ENCODE assay signal across 10 cellular contexts in the genomic region with DNA sequence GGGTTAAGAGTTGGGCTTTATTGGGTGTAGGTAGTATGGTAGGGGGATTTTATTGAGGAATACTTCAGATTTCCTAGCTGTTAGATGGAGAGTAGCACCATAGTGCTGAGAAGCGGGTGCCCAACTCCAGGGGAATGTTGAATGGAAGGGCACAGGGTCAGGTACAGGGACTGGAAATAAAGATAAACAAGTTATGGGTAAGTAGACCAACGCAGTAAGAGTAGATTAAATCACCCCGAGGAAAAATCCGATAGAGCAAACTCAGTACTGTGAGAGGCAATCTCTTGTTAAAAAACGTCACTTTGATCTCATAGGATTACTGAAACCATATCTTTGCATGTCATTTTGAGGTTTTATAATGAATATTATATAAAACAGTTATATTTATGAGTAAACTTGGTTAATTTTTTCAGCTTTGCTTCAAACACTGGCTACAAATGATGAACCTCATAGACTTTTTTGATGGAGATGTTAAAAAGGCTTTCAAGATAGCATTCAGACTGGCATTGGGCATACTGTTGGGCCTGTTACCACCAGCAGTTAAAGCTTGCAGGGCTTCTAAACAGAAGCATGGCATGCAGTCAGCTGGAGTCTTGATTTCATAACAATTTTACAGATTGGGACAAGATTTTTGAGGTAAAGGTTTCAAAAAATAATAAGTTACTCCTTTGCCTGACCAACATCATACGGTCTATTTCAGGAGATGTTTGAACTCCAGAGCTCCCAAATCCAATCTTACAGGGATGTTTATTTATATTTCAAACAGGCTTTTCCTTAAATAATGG. TPM values are rescaled to one million over a fixed set of nuclear protein-coding genes. Genes with fewer than 3 reads are reported as not detected.
DNase-seq lines count a peak whose midpoint lies in the region; TF ChIP-seq lines count a peak whose summit lies in the region.
"Had no signal": no experiment of that assay in that cellular context is flagged by ENCODE, and none has a peak within 500 bp of the region (broad histone marks: within the 10 kb centered on the region; RNA-seq: fewer than 3 reads in every experiment).

No MANE protein-coding gene starts in this region.

- H3K36me3 Mint-ChIP-seq in activated T-cell treated with anti-CD3 and anti-CD28 coated beads, Interleukin-2, amount 50 U/mL, for 24 hours (ENCODE audit: low read depth), result peaks cover 13% of the 10 kb centered on the region
- peaks cover 7% of the 10 kb centered on the region for H3K36me3 Mint-ChIP-seq in activated CD4-positive, alpha-beta memory T cell treated with anti-CD3 and anti-CD28 coated beads, Interleukin-2, amount 10 ng/mL, durations not matched to agents 7 days and 5 days (ENCODE audit: low read depth)

- no peaks in the 10 kb centered on the region for H4K20me1 ChIP-seq in fibroblast of lung (ENCODE audit: control insufficient read depth, extremely low read depth, insufficient read depth, low read length)

- H2AFZ ChIP-seq in fibroblast of lung (ENCODE audit: low read length), result no peak overlapping the region

- TF ChIP-seq EP300 in suprapubic skin (IDR thresholded peaks at IDR 0.05), result no peak

- peaks cover 92% of the 10 kb centered on the region for H3K79me2 ChIP-seq in fibroblast of lung (ENCODE audit: control insufficient read depth, insufficient read depth, low read length)

- H3K27me3 Mint-ChIP-seq in activated T-cell treated with anti-CD3 and anti-CD28 coated beads, Interleukin-2, amount 50 U/mL, for 24 hours, result no peaks in the 10 kb centered on the region
- H3K27me3 Mint-ChIP-seq in activated CD4-positive, alpha-beta memory T cell treated with anti-CD3 and anti-CD28 coated beads, Interleukin-2, amount 10 ng/mL, durations not matched to agents 7 days and 5 days, result no peaks in the 10 kb centered on the region

- 56% methylated on average over 6 of the region's 6 CpGs for WGBS in suprapubic skin

- peak overlapping the region; percentile 88 for H3K4me2 ChIP-seq in fibroblast of lung (ENCODE audit: extremely low read depth, insufficient read depth, low read length)

- no peak for TF ChIP-seq POLR2A in suprapubic skin (IDR thresholded peaks at IDR 0.05)

- CTCF ChIA-PET in activated CD4-positive, alpha-beta memory T cell treated with anti-CD3 and anti-CD28 coated beads, Interleukin-2, amount 10 ng/mL, durations not matched to agents 7 days and 5 days (lab: Charles Lee), result interaction anchor here (1.4 to 2.3 kb wide), 4 partner anchors 162 to 323 kb away, joined by 3 to 8 read pairs (median 6); no protein-coding TSS in a partner anchor

- H3K4me3 ChIP-seq in fibroblast of lung (replicated peaks in 1 of 4; ENCODE audit: control extremely low read depth in 1 of 4, insufficient read depth in 1 of 4, low read depth in 3 of 4, low read length in 4 of 4) (peak overlapping the region in 2 of 4 experiments; percentile 16 to 44), suprapubic skin (peak overlapping the region; percentile 82), BE2C (ENCODE audit: low read depth, low read length) (no peak overlapping the region)
- H3K4me3 ChIP-seq: body of pancreas had no signal

- H3K9ac ChIP-seq in fibroblast of lung (ENCODE audit: insufficient read depth, low read length), result no peak overlapping the region

- H3K36me3 ChIP-seq in fibroblast of lung (ENCODE audit: control insufficient read depth, insufficient read depth, low read length), result no peaks in the 10 kb centered on the region
- H3K36me3 ChIP-seq in suprapubic skin, result peaks cover 1% of the 10 kb centered on the region
- no peaks in the 10 kb centered on the region for H3K36me3 ChIP-seq in BE2C

- no peak for DNase-seq in activated T-cell treated with anti-CD3 and anti-CD28 coated beads, Interleukin-2, amount 50 U/mL, for 24 hours
- DNase-seq in activated T-cell treated with anti-CD3 and anti-CD28 coated beads, Interleukin-2, amount 50 U/mL, for 1 hour, result no peak
- DNase-seq in activated CD4-positive, alpha-beta memory T cell treated with anti-CD3 and anti-CD28 coated beads, Interleukin-2, amount 10 ng/mL, durations not matched to agents 7 days and 5 days, result no peak
- DNase-seq in fibroblast of lung (ENCODE audit: low read depth in 2 of 2), result no peak
- no peak for DNase-seq in suprapubic skin (ENCODE audit: low spot score in 2 of 2)
- DNase-seq in NCI-H146 (lab: John Stamatoyannopoulos, UW), result no peak
- DNase-seq in OCI-M2 (lab: John Stamatoyannopoulos, UW; ENCODE audit: unreplicated experiment), result no peak
- no peak for DNase-seq in BE2C

- H3K27me3 ChIP-seq in fibroblast of lung (ENCODE audit: control insufficient read depth, insufficient read depth, low read length), result no peaks in the 10 kb centered on the region
- H3K27me3 ChIP-seq in suprapubic skin, result no peaks in the 10 kb centered on the region
- H3K27me3 ChIP-seq in BE2C, result peaks cover 19% of the 10 kb centered on the region
- H3K27me3 ChIP-seq: body of pancreas had no signal

- H3K27ac ChIP-seq in fibroblast of lung (ENCODE audit: insufficient read depth, low read length) (no peak overlapping the region), suprapubic skin (peak overlapping the region; percentile 63)

- peak overlapping the region; percentile 70 for H3K4me3 Mint-ChIP-seq in activated T-cell treated with anti-CD3 and anti-CD28 coated beads, Interleukin-2, amount 50 U/mL, for 24 hours
- H3K4me3 Mint-ChIP-seq in activated CD4-positive, alpha-beta memory T cell treated with anti-CD3 and anti-CD28 coated beads, Interleukin-2, amount 10 ng/mL, durations not matched to agents 7 days and 5 days, result peak overlapping the region; percentile 48
- H3K4me3 Mint-ChIP-seq: nephron had no signal

- TF ChIP-seq CTCF in fibroblast of lung (conservative IDR thresholded peaks at IDR 0.05 in 1 of 2, IDR thresholded peaks at IDR 0.05 in 1 of 2; ENCODE audit: low read depth in 1 of 2, low read length in 2 of 2), result no peak
- TF ChIP-seq CTCF in suprapubic skin (IDR thresholded peaks at IDR 0.05), result no peak
- no peak for TF ChIP-seq CTCF in BE2C (IDR thresholded peaks at IDR 0.05; ENCODE audit: low read depth, low read length)

- H3K4me1 ChIP-seq in fibroblast of lung (ENCODE audit: control insufficient read depth, extremely low read depth, insufficient read depth, low read length), result peaks cover 14% of the 10 kb centered on the region
- H3K4me1 ChIP-seq in suprapubic skin, result peaks cover 81% of the 10 kb centered on the region
- H3K4me1 ChIP-seq in BE2C, result no peaks in the 10 kb centered on the region

- peaks cover 37% of the 10 kb centered on the region for H3K4me1 Mint-ChIP-seq in activated T-cell treated with anti-CD3 and anti-CD28 coated beads, Interleukin-2, amount 50 U/mL, for 24 hours (ENCODE audit: low read depth)
- peaks cover 34% of the 10 kb centered on the region for H3K4me1 Mint-ChIP-seq in activated CD4-positive, alpha-beta memory T cell treated with anti-CD3 and anti-CD28 coated beads, Interleukin-2, amount 10 ng/mL, durations not matched to agents 7 days and 5 days
- H3K4me1 Mint-ChIP-seq: nephron had no signal

- H3K9me3 Mint-ChIP-seq in activated T-cell treated with anti-CD3 and anti-CD28 coated beads, Interleukin-2, amount 50 U/mL, for 24 hours, result no peaks in the 10 kb centered on the region
- no peaks in the 10 kb centered on the region for H3K9me3 Mint-ChIP-seq in activated CD4-positive, alpha-beta memory T cell treated with anti-CD3 and anti-CD28 coated beads, Interleukin-2, amount 10 ng/mL, durations not matched to agents 7 days and 5 days
- H3K9me3 Mint-ChIP-seq: nephron had no signal

- no peaks in the 10 kb centered on the region for H3K9me3 ChIP-seq in fibroblast of lung (ENCODE audit: control insufficient read depth, insufficient read depth, low read depth, low read length)
- H3K9me3 ChIP-seq in suprapubic skin, result no peaks in the 10 kb centered on the region
- H3K9me3 ChIP-seq in BE2C, result no peaks in the 10 kb centered on the region
- H3K9me3 ChIP-seq: body of pancreas had no signal

- H3K27ac Mint-ChIP-seq in activated T-cell treated with anti-CD3 and anti-CD28 coated beads, Interleukin-2, amount 50 U/mL, for 24 hours, result peak overlapping the region; percentile 96
- peak overlapping the region; percentile 22 for H3K27ac Mint-ChIP-seq in activated CD4-positive, alpha-beta memory T cell treated with anti-CD3 and anti-CD28 coated beads, Interleukin-2, amount 10 ng/mL, durations not matched to agents 7 days and 5 days
- H3K27ac Mint-ChIP-seq: nephron had no signal

- POLR2A ChIA-PET in activated CD4-positive, alpha-beta memory T cell treated with anti-CD3 and anti-CD28 coated beads, Interleukin-2, amount 10 ng/mL, durations not matched to agents 7 days and 5 days (lab: Charles Lee), result interaction anchor here (0.5 to 2.0 kb wide), 7 partner anchors 45 to 917 kb away, joined by 3 to 7 read pairs (median 3); no protein-coding TSS in a partner anchor

RNA-seq across cellular contexts. Expression of a gene that starts 7.1 kb away (rescaled TPM):
- 10 to 100 TPM; 37.7 to 38.0 TPM for total RNA-seq in activated CD4-positive, alpha-beta memory T cell treated with anti-CD3 and anti-CD28 coated beads, Interleukin-2, amount 10 ng/mL, durations not matched to agents 7 days and 5 days
- total RNA-seq in fibroblast of lung, result 63.4 and 84.4 TPM in 2 replicates
- 10.2 and 15.4 TPM in 2 replicates for polyA plus RNA-seq in fibroblast of lung
- polyA plus RNA-seq in fibroblast of lung (2012), result 18.7 and 31.5 TPM in 2 replicates
- 32.3 and 60.6 TPM in 2 replicates for polyA minus RNA-seq in fibroblast of lung (ENCODE audit: low replicate concordance)
- total RNA-seq in suprapubic skin, result 100 to 1,000 TPM in 3 of 4 donors, 10 to 100 TPM in 1; 93.1 to 145 (median 122) TPM
- not detected for polyA plus RNA-seq in BE2C (2012; ENCODE audit: insufficient read depth, insufficient read length, low read depth)
